Comparison of ENCODE assay signal across 8 cellular contexts in genomic region chr16:70380205-70380918, GRCh38. TPM values are rescaled to one million over a fixed set of nuclear protein-coding genes. Genes with fewer than 3 reads are reported as not detected.
DNase-seq lines count a peak whose midpoint lies in the region; ATAC-seq and TF ChIP-seq lines count a peak whose summit lies in the region.

No MANE protein-coding gene starts in this region.

- H3K36me3 Mint-ChIP-seq in activated naive CD8-positive, alpha-beta T cell treated with anti-CD3 and anti-CD28 coated beads, Interleukin-2, amount 10 ng/mL, durations not matched to agents 7 days and 5 days, result peaks cover 8% of the 10 kb centered on the region

- DNase-seq in AG09319 (ENCODE audit: extremely low read depth, low read depth) (peak; percentile 76), SK-N-SH (peak; percentile 54), right atrium auricular region (ENCODE audit: low spot score) (peak; percentile 64), retinal pigment epithelial cell (ENCODE audit: low read depth) (peak; percentile 39), KG1 (lab: John Stamatoyannopoulos, UW) (no peak)
- DNase-seq in activated naive CD8-positive, alpha-beta T cell treated with anti-CD3 and anti-CD28 coated beads, Interleukin-2, amount 10 ng/mL, durations not matched to agents 7 days and 5 days, result peak; percentile 73

- H3K4me1 ChIP-seq in SK-N-SH (ENCODE audit: control insufficient read depth in 1 of 2, insufficient read depth in 2 of 2, low read depth in 1 of 2, low read length in 1 of 2) (peaks cover 6 to 8% of the 10 kb centered on the region in 2 experiments; a peak in 2 of 4 replicates), right atrium auricular region (peaks cover 0 to 34% of the 10 kb centered on the region in 2 donors)

- H3K27me3 ChIP-seq in SK-N-SH (ENCODE audit: insufficient read depth), result no peaks in the 10 kb centered on the region
- H3K27me3 ChIP-seq in right atrium auricular region, result no peaks in the 10 kb centered on the region

- peak overlapping the region; percentile 96 for H3K4me3 Mint-ChIP-seq in activated naive CD8-positive, alpha-beta T cell treated with anti-CD3 and anti-CD28 coated beads, Interleukin-2, amount 10 ng/mL, durations not matched to agents 7 days and 5 days

- H3F3A ChIP-seq in SK-N-SH (replicated peaks; ENCODE audit: insufficient read depth), result peaks cover 38% of the 10 kb centered on the region

- H4K20me1 ChIP-seq in SK-N-SH (ENCODE audit: insufficient read depth), result no peaks in the 10 kb centered on the region

- peak overlapping the region; percentile 78 for H3K9ac ChIP-seq in SK-N-SH

- no peaks in the 10 kb centered on the region for H3K9me3 Mint-ChIP-seq in activated naive CD8-positive, alpha-beta T cell treated with anti-CD3 and anti-CD28 coated beads, Interleukin-2, amount 10 ng/mL, durations not matched to agents 7 days and 5 days

- peak overlapping the region; percentile 99 for H3K27ac Mint-ChIP-seq in activated naive CD8-positive, alpha-beta T cell treated with anti-CD3 and anti-CD28 coated beads, Interleukin-2, amount 10 ng/mL, durations not matched to agents 7 days and 5 days

- POLR2A ChIA-PET in SK-N-SH (lab: Yijun Ruan, JAX), result interaction anchor here (0.5 to 2.8 kb wide), 20 partner anchors 11 to 391 kb away, joined by 3 to 22 read pairs (median 4); partner anchors contain the start of genes FCSK and ST3GAL2
- POLR2A ChIA-PET in activated naive CD8-positive, alpha-beta T cell treated with anti-CD3 and anti-CD28 coated beads, Interleukin-2, amount 10 ng/mL, durations not matched to agents 7 days and 5 days (lab: Charles Lee), result interaction anchor here (0.5 to 3.3 kb wide), 30 partner anchors 8 to 181 kb away, joined by 3 to 63 read pairs (median 5); partner anchors contain the start of genes AARS1, COG4, DDX19A and DDX19B

- no peak for TF ChIP-seq CTCF in AG09319 (IDR thresholded peaks at IDR 0.05; ENCODE audit: low read depth, low read length)
- TF ChIP-seq CTCF in SK-N-SH (IDR thresholded peaks at IDR 0.05), result no peak
- TF ChIP-seq CTCF in right atrium auricular region (IDR thresholded peaks at IDR 0.05), result no peak
- TF ChIP-seq CTCF in retinal pigment epithelial cell (conservative IDR thresholded peaks at IDR 0.05; ENCODE audit: low read depth, low read length), result no peak

- H3K4me2 ChIP-seq in SK-N-SH, result peak overlapping the region; percentile 95

- H3K27me3 Mint-ChIP-seq in activated naive CD8-positive, alpha-beta T cell treated with anti-CD3 and anti-CD28 coated beads, Interleukin-2, amount 10 ng/mL, durations not matched to agents 7 days and 5 days, result no peaks in the 10 kb centered on the region

- peak overlapping the region; percentile 77 to 85 for H3K27ac ChIP-seq in SK-N-SH (ENCODE audit: low read depth in 2 of 2, low read length in 1 of 2)
- peak overlapping the region; percentile 78 to 88 for H3K27ac ChIP-seq in right atrium auricular region

- H2AFZ ChIP-seq in SK-N-SH (ENCODE audit: low read depth), result no peak overlapping the region

- H3K79me2 ChIP-seq in SK-N-SH (ENCODE audit: insufficient read depth), result peaks cover 32% of the 10 kb centered on the region

- 0% methylated on average over 16 of the region's 31 CpGs for WGBS in SK-N-SH (ENCODE audit: low lambda C conversion rate)

- peak; percentile 11 for ATAC-seq in GM19025 (IDR thresholded peaks at IDR 0.05; ENCODE audit: low read depth, unreplicated experiment)
- peak; percentile 7 for ATAC-seq in HG03521 (IDR thresholded peaks at IDR 0.05; ENCODE audit: unreplicated experiment)
- ATAC-seq in activated naive CD8-positive, alpha-beta T cell treated with anti-CD3 and anti-CD28 coated beads, Interleukin-2, amount 10 ng/mL, durations not matched to agents 7 days and 5 days (ENCODE audit: low read depth), result peak; percentile 4

- H3K9me2 ChIP-seq in SK-N-SH, result no peaks in the 10 kb centered on the region

- TF ChIP-seq EP300 in SK-N-SH (IDR thresholded peaks at IDR 0.05; ENCODE audit: borderline replicate concordance in 1 of 2, low read depth in 1 of 2, low read length in 1 of 2), result no peak

- H3K9me3 ChIP-seq in SK-N-SH (no peaks in the 10 kb centered on the region), right atrium auricular region (no peaks in the 10 kb centered on the region)

- H3K4me1 Mint-ChIP-seq in activated naive CD8-positive, alpha-beta T cell treated with anti-CD3 and anti-CD28 coated beads, Interleukin-2, amount 10 ng/mL, durations not matched to agents 7 days and 5 days, result peaks cover 9% of the 10 kb centered on the region

- TF ChIP-seq RAD21 in SK-N-SH (IDR thresholded peaks at IDR 0.05; ENCODE audit: low read length), result no peak

- peaks cover 15 to 43% of the 10 kb centered on the region in 2 experiments for H3K36me3 ChIP-seq in SK-N-SH (replicated peaks in 1 of 2; ENCODE audit: control insufficient read depth in 1 of 2, insufficient read depth in 2 of 2, low read length in 1 of 2)
- H3K36me3 ChIP-seq in right atrium auricular region, result peaks cover 12% of the 10 kb centered on the region

- H3K4me3 ChIP-seq in SK-N-SH (ENCODE audit: low read depth in 2 of 2, low read length in 1 of 2), result peak overlapping the region; percentile 65 to 72
- H3K4me3 ChIP-seq in right atrium auricular region, result peak overlapping the region; percentile 52 to 69
- H3K4me3 ChIP-seq in retinal pigment epithelial cell (ENCODE audit: low read length), result peak overlapping the region; percentile 81

- CTCF ChIA-PET in SK-N-SH (lab: Yijun Ruan, JAX), result interaction anchor here (0.5 to 2.4 kb wide), 13 partner anchors 10 to 139 kb away, joined by 3 to 15 read pairs (median 4); partner anchors contain the start of genes FCSK and ST3GAL2

TF ChIP-seq in SK-N-SH, 30 proteins besides CTCF, POLR2A, EP300 and RAD21:
- no peak; the same call in 1 of the 2 replicates for TF ChIP-seq RXRA (IDR thresholded peaks at IDR 0.05; ENCODE audit: borderline replicate concordance, low read depth)
- TF ChIP-seq FOXM1 (IDR thresholded peaks at IDR 0.05; ENCODE audit: low read depth), result no peak
- TF ChIP-seq GATA2 (CRISPR knock-in tag; IDR thresholded peaks at IDR 0.05), result no peak
- 0 out of 2 replicates have a peak, but pooled peaks have one; percentile 22 for TF ChIP-seq TAF1 (IDR thresholded peaks at IDR 0.05; ENCODE audit: borderline replicate concordance, low read depth, low read length)
- 0 out of 2 replicates have a peak, but pooled peaks have one; percentile 7 for TF ChIP-seq FOSL2 (IDR thresholded peaks at IDR 0.05; ENCODE audit: borderline replicate concordance, low read depth)
- TF ChIP-seq SIN3A (IDR thresholded peaks at IDR 0.05; ENCODE audit: borderline replicate concordance, low read depth, low read length), result no peak
- no peak for TF ChIP-seq GABPA (IDR thresholded peaks at IDR 0.05; ENCODE audit: low read depth)
- no peak; the same call in 1 of the 2 replicates for TF ChIP-seq TCF12 (IDR thresholded peaks at IDR 0.05)
- TF ChIP-seq ELF1 (IDR thresholded peaks at IDR 0.05), result 0 out of 2 replicates have a peak, but pooled peaks have one; percentile 14
- TF ChIP-seq RCOR1 (IDR thresholded peaks at IDR 0.05; ENCODE audit: low read length), result no peak
- TF ChIP-seq, protein P1, sequence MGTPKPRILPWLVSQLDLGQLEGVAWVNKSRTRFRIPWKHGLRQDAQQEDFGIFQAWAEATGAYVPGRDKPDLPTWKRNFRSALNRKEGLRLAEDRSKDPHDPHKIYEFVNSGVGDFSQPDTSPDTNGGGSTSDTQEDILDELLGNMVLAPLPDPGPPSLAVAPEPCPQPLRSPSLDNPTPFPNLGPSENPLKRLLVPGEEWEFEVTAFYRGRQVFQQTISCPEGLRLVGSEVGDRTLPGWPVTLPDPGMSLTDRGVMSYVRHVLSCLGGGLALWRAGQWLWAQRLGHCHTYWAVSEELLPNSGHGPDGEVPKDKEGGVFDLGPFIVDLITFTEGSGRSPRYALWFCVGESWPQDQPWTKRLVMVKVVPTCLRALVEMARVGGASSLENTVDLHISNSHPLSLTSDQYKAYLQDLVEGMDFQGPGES (IDR thresholded peaks at IDR 0.05; ENCODE audit: low read depth, low read length), result no peak
- 0 out of 2 replicates have a peak, but pooled peaks have one; percentile 3 for TF ChIP-seq JUND (IDR thresholded peaks at IDR 0.05)
- TF ChIP-seq CHD2 (IDR thresholded peaks at IDR 0.05; ENCODE audit: low read length, partially characterized antibody), result no peak
- TF ChIP-seq, protein P2, sequence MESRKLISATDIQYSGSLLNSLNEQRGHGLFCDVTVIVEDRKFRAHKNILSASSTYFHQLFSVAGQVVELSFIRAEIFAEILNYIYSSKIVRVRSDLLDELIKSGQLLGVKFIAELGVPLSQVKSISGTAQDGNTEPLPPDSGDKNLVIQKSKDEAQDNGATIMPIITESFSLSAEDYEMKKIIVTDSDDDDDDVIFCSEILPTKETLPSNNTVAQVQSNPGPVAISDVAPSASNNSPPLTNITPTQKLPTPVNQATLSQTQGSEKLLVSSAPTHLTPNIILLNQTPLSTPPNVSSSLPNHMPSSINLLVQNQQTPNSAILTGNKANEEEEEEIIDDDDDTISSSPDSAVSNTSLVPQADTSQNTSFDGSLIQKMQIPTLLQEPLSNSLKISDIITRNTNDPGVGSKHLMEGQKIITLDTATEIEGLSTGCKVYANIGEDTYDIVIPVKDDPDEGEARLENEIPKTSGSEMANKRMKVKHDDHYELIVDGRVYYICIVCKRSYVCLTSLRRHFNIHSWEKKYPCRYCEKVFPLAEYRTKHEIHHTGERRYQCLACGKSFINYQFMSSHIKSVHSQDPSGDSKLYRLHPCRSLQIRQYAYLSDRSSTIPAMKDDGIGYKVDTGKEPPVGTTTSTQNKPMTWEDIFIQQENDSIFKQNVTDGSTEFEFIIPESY (IDR thresholded peaks at IDR 0.05; ENCODE audit: borderline replicate concordance, low read depth), result no peak
- no peak for TF ChIP-seq TEAD4 (IDR thresholded peaks at IDR 0.05; ENCODE audit: borderline replicate concordance, insufficient read depth)

RNA-seq across cellular contexts. Expression of gene DDX19A, which starts 33.7 kb away (rescaled TPM):
- polyA plus RNA-seq in SK-N-SH (2012; rRNA removed), result 56.0 and 61.1 TPM in 2 replicates
- polyA plus RNA-seq in SK-N-SH (2012; cell fraction: cytosol; rRNA removed), result 50.2 and 54.3 TPM in 2 replicates
- 50.3 and 61.2 TPM in 2 replicates for polyA plus RNA-seq in SK-N-SH (2012; cell fraction: nucleus; rRNA removed)
- 10 to 100 TPM; 35.5 to 40.4 TPM for total RNA-seq in activated naive CD8-positive, alpha-beta T cell treated with anti-CD3 and anti-CD28 coated beads, Interleukin-2, amount 10 ng/mL, durations not matched to agents 7 days and 5 days
- 10 to 100 TPM; 23.3 to 24.9 TPM for total RNA-seq in right atrium auricular region

RNA-seq across cellular contexts. Expression of gene ST3GAL2, which starts 58.5 kb away (rescaled TPM):
- 11.4 and 19.9 TPM in 2 replicates for polyA plus RNA-seq in SK-N-SH (2012; rRNA removed)
- 6.6 and 13.1 TPM in 2 replicates for polyA plus RNA-seq in SK-N-SH (2012; cell fraction: cytosol; rRNA removed)
- polyA plus RNA-seq in SK-N-SH (2012; cell fraction: nucleus; rRNA removed), result 13.6 and 16.1 TPM in 2 replicates
- total RNA-seq in activated naive CD8-positive, alpha-beta T cell treated with anti-CD3 and anti-CD28 coated beads, Interleukin-2, amount 10 ng/mL, durations not matched to agents 7 days and 5 days, result 10 to 100 TPM; 31.9 to 38.6 TPM
- 10 to 100 TPM; 13.5 to 16.9 TPM for total RNA-seq in right atrium auricular region
